8 cellular contexts compared by ENCODE assay signal in genomic region chr19:18279516-18280246, GRCh38. TPM values are rescaled to one million over a fixed set of nuclear protein-coding genes. Genes with fewer than 3 reads are reported as not detected.
A peak's percentile ranks its signal among the peaks of the same experiment; 100 is the strongest.
DNase-seq lines count a peak whose midpoint lies in the region; ATAC-seq and TF ChIP-seq lines count a peak whose summit lies in the region.

No MANE protein-coding gene starts in this region.

- ATAC-seq in GM19372 (IDR thresholded peaks at IDR 0.05; ENCODE audit: low read depth, unreplicated experiment) (peak; percentile 5), gastroesophageal sphincter (peak; percentile 37)

- H3K4me1 Mint-ChIP-seq in activated naive CD4-positive, alpha-beta T cell treated with anti-CD3 and anti-CD28 coated beads, Interleukin-2, amount 10 ng/mL, durations not matched to agents 7 days and 5 days, result peaks cover 57% of the 10 kb centered on the region

- WGBS in gastroesophageal sphincter (ENCODE audit: low coverage in 1 of 2), 2 donors, result 0% methylated on average over 9 to 32 of the region's 55 CpGs

- H3K27ac Mint-ChIP-seq in activated naive CD4-positive, alpha-beta T cell treated with anti-CD3 and anti-CD28 coated beads, Interleukin-2, amount 10 ng/mL, durations not matched to agents 7 days and 5 days, result peak overlapping the region; percentile 99

- H3K27me3 ChIP-seq in gastroesophageal sphincter (no peaks in the 10 kb centered on the region), neutrophil (no peaks in the 10 kb centered on the region)

- H3K4me1 ChIP-seq in gastroesophageal sphincter, result peaks cover 5 to 65% (median 49%) of the 10 kb centered on the region in 3 donors
- peaks cover 18 to 19% of the 10 kb centered on the region in 2 experiments for H3K4me1 ChIP-seq in neutrophil (ENCODE audit: control insufficient read depth in 1 of 2, insufficient read depth in 1 of 2, low read depth in 1 of 2, low read length in 1 of 2)

- H3K36me3 Mint-ChIP-seq in activated naive CD4-positive, alpha-beta T cell treated with anti-CD3 and anti-CD28 coated beads, Interleukin-2, amount 10 ng/mL, durations not matched to agents 7 days and 5 days, result peaks cover 42% of the 10 kb centered on the region

- peaks cover 0 to 20% of the 10 kb centered on the region in 2 donors for H3K36me3 ChIP-seq in gastroesophageal sphincter
- H3K36me3 ChIP-seq in neutrophil, result peaks cover 15% of the 10 kb centered on the region

- in situ Hi-C loops in SK-MEL-5 (cut with HindIII; ENCODE audit: low pct_unique_long_range_greater_than_20kb, low sequenced_read_pairs), result no loop called here

- peaks cover 4% of the 10 kb centered on the region for H3K27me3 Mint-ChIP-seq in activated naive CD4-positive, alpha-beta T cell treated with anti-CD3 and anti-CD28 coated beads, Interleukin-2, amount 10 ng/mL, durations not matched to agents 7 days and 5 days

- H3K4me3 Mint-ChIP-seq in activated naive CD4-positive, alpha-beta T cell treated with anti-CD3 and anti-CD28 coated beads, Interleukin-2, amount 10 ng/mL, durations not matched to agents 7 days and 5 days, result peak overlapping the region; percentile 95

- H3K9me3 ChIP-seq in gastroesophageal sphincter (no peaks in the 10 kb centered on the region), neutrophil (no peaks in the 10 kb centered on the region)

- DNase-seq in AG09309 (ENCODE audit: low read depth) (peak; percentile 85), NAMALWA (ENCODE audit: low spot score) (peak; percentile 95), SK-MEL-5 (ENCODE audit: low read depth, low spot score) (peak; percentile 93), substantia nigra (lab: John Stamatoyannopoulos, UW) (peak; percentile 34 to 94 (median 88))
- DNase-seq in activated naive CD4-positive, alpha-beta T cell treated with anti-CD3 and anti-CD28 coated beads, Interleukin-2, amount 10 ng/mL, durations not matched to agents 7 days and 5 days, result peak; percentile 94

- H3K9me3 Mint-ChIP-seq in activated naive CD4-positive, alpha-beta T cell treated with anti-CD3 and anti-CD28 coated beads, Interleukin-2, amount 10 ng/mL, durations not matched to agents 7 days and 5 days, result no peaks in the 10 kb centered on the region

- TF ChIP-seq EP300 in gastroesophageal sphincter (IDR thresholded peaks at IDR 0.05), result no peak

- TF ChIP-seq POLR2A in gastroesophageal sphincter (IDR thresholded peaks at IDR 0.05), result peak; percentile 64 to 68

- CTCF ChIA-PET in activated naive CD4-positive, alpha-beta T cell treated with anti-CD3 and anti-CD28 coated beads, Interleukin-2, amount 10 ng/mL, durations not matched to agents 7 days and 5 days (lab: Charles Lee), result interaction anchor here (0.6 to 9.5 kb wide), 25 partner anchors 10 to 189 kb away, joined by 3 to 236 read pairs (median 7); partner anchors contain the start of genes LSM4, MPV17L2, PGPEP1 and PIK3R2

- TF ChIP-seq CTCF in AG09309 (IDR thresholded peaks at IDR 0.05; ENCODE audit: control insufficient read depth, insufficient read depth, low read depth, low read length, missing control alignments) (peak; percentile 95), gastroesophageal sphincter (IDR thresholded peaks at IDR 0.05) (peak in 3 of 4 experiments; percentile 88 to 96 (median 92)), neutrophil (IDR thresholded peaks at IDR 0.05) (peak; percentile 94)

- H3K27ac ChIP-seq in gastroesophageal sphincter (peak overlapping the region; percentile 100), neutrophil (peak overlapping the region; percentile 96), substantia nigra (ENCODE audit: low read depth, low read length, poor library complexity, severe bottlenecking) (peak overlapping the region; percentile 99)

- peak overlapping the region; percentile 74 for H3K4me3 ChIP-seq in AG09309 (ENCODE audit: control insufficient read depth, low read depth, low read length)
- H3K4me3 ChIP-seq in gastroesophageal sphincter, result peak overlapping the region; percentile 69 to 99
- H3K4me3 ChIP-seq in neutrophil (ENCODE audit: low read depth in 1 of 2, low read length in 1 of 2), result peak overlapping the region; percentile 77

RNA-seq across cellular contexts. Expression of gene JUND, which starts 1.7 kb away (rescaled TPM):
- 21.7 and 29.2 TPM in 2 replicates for total RNA-seq in SK-MEL-5 (2014; rRNA removed; shearing (Covaris generic))
- polyA plus RNA-seq in SK-MEL-5 (2015; cell fraction: cytosol; rRNA removed), result 87.2 and 101 TPM in 2 replicates
- polyA plus RNA-seq in SK-MEL-5 (2015; cell fraction: nucleus; rRNA removed), result 15.6 and 20.1 TPM in 2 replicates
- 100 to 1,000 TPM; 241 to 573 (median 297) TPM for total RNA-seq in gastroesophageal sphincter

RNA-seq across cellular contexts. Expression of gene IQCN, which starts 5.4 kb away (rescaled TPM):
- total RNA-seq in SK-MEL-5 (2014; rRNA removed; shearing (Covaris generic)), result 0.08 TPM in 1 of 2 replicates, not detected in the other
- polyA plus RNA-seq in SK-MEL-5 (2015; cell fraction: cytosol; rRNA removed), result 0.07 TPM in 1 of 2 replicates, not detected in the other
- 0.53 and 0.83 TPM in 2 replicates for polyA plus RNA-seq in SK-MEL-5 (2015; cell fraction: nucleus; rRNA removed)
- total RNA-seq in gastroesophageal sphincter, result 1 to 10 TPM in 2 of 4 donors, under 1 TPM in 2; 0.27 to 4.4 (median 1.3) TPM

RNA-seq across cellular contexts. Expression of gene LSM4, which starts 43.2 kb away (rescaled TPM):
- total RNA-seq in SK-MEL-5 (2014; rRNA removed; shearing (Covaris generic)), result 221 and 250 TPM in 2 replicates
- 308 and 318 TPM in 2 replicates for polyA plus RNA-seq in SK-MEL-5 (2015; cell fraction: cytosol; rRNA removed)
- polyA plus RNA-seq in SK-MEL-5 (2015; cell fraction: nucleus; rRNA removed), result 83.4 and 96.2 TPM in 2 replicates
- total RNA-seq in gastroesophageal sphincter, result 100 to 1,000 TPM in 1 of 4 donors, 10 to 100 TPM in 3; 81.2 to 116 (median 94.5) TPM

RNA-seq across cellular contexts. Expression of gene PDE4C, which starts 53.4 kb away (rescaled TPM):
- total RNA-seq in SK-MEL-5 (2014; rRNA removed; shearing (Covaris generic)), result 0.26 TPM in 1 of 2 replicates, not detected in the other
- polyA plus RNA-seq in SK-MEL-5 (2015; cell fraction: cytosol; rRNA removed), result not detected in 2 replicates
- polyA plus RNA-seq in SK-MEL-5 (2015; cell fraction: nucleus; rRNA removed), result 0.77 and 1.9 TPM in 2 replicates
- 1 to 10 TPM in 1 of 4 donors, under 1 TPM in 3; 0.35 to 2.3 (median 0.53) TPM for total RNA-seq in gastroesophageal sphincter

Comparison
In these comparisons a context has a peak if more than half of its experiments do, and no peak if none do; other contexts are left out.
1. Peak in every context shown above with its lines: DNase-seq, ATAC-seq, H3K4me3 ChIP-seq and H3K27ac ChIP-seq.